1 cellular context compared by ENCODE assay signal in the genomic region with DNA sequence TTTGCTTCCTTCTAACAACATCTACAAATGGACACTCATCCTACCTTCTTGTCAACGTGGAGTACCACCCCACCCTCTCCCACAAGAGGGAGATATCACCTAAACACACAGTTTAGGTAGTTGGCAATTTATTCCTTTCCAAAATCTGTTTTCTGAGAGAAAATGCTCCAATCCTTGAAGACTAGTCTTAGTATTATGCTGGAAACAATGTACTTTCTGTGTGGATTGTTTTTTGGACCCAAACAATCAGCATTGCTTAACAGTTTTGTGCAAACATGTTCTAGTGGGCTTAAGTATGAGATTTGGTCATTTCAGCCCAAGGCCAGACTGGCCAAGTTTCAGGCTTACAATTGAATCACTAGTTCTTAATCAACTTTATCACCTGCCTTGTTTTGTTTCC.
TF ChIP-seq lines count a peak whose summit lies in the region.

No MANE protein-coding gene starts in this region.

TF ChIP-seq in HepG2, 621 proteins besides CTCF, POLR2A, EP300 and RAD21 (continued from another document and continues in another):
- TF ChIP-seq, protein P1, sequence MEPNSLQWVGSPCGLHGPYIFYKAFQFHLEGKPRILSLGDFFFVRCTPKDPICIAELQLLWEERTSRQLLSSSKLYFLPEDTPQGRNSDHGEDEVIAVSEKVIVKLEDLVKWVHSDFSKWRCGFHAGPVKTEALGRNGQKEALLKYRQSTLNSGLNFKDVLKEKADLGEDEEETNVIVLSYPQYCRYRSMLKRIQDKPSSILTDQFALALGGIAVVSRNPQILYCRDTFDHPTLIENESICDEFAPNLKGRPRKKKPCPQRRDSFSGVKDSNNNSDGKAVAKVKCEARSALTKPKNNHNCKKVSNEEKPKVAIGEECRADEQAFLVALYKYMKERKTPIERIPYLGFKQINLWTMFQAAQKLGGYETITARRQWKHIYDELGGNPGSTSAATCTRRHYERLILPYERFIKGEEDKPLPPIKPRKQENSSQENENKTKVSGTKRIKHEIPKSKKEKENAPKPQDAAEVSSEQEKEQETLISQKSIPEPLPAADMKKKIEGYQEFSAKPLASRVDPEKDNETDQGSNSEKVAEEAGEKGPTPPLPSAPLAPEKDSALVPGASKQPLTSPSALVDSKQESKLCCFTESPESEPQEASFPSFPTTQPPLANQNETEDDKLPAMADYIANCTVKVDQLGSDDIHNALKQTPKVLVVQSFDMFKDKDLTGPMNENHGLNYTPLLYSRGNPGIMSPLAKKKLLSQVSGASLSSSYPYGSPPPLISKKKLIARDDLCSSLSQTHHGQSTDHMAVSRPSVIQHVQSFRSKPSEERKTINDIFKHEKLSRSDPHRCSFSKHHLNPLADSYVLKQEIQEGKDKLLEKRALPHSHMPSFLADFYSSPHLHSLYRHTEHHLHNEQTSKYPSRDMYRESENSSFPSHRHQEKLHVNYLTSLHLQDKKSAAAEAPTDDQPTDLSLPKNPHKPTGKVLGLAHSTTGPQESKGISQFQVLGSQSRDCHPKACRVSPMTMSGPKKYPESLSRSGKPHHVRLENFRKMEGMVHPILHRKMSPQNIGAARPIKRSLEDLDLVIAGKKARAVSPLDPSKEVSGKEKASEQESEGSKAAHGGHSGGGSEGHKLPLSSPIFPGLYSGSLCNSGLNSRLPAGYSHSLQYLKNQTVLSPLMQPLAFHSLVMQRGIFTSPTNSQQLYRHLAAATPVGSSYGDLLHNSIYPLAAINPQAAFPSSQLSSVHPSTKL (CRISPR knock-in tag; IDR thresholded peaks at IDR 0.05), result peak; percentile 70; the same call in 1 of the 2 replicates
- TF ChIP-seq, protein P2, sequence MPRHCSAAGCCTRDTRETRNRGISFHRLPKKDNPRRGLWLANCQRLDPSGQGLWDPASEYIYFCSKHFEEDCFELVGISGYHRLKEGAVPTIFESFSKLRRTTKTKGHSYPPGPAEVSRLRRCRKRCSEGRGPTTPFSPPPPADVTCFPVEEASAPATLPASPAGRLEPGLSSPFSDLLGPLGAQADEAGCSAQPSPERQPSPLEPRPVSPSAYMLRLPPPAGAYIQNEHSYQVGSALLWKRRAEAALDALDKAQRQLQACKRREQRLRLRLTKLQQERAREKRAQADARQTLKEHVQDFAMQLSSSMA (CRISPR knock-in tag; IDR thresholded peaks at IDR 0.05), result no peak
- TF ChIP-seq BCL6 (CRISPR knock-in tag; IDR thresholded peaks at IDR 0.05), result peak; percentile 80
- TF ChIP-seq, protein P3, sequence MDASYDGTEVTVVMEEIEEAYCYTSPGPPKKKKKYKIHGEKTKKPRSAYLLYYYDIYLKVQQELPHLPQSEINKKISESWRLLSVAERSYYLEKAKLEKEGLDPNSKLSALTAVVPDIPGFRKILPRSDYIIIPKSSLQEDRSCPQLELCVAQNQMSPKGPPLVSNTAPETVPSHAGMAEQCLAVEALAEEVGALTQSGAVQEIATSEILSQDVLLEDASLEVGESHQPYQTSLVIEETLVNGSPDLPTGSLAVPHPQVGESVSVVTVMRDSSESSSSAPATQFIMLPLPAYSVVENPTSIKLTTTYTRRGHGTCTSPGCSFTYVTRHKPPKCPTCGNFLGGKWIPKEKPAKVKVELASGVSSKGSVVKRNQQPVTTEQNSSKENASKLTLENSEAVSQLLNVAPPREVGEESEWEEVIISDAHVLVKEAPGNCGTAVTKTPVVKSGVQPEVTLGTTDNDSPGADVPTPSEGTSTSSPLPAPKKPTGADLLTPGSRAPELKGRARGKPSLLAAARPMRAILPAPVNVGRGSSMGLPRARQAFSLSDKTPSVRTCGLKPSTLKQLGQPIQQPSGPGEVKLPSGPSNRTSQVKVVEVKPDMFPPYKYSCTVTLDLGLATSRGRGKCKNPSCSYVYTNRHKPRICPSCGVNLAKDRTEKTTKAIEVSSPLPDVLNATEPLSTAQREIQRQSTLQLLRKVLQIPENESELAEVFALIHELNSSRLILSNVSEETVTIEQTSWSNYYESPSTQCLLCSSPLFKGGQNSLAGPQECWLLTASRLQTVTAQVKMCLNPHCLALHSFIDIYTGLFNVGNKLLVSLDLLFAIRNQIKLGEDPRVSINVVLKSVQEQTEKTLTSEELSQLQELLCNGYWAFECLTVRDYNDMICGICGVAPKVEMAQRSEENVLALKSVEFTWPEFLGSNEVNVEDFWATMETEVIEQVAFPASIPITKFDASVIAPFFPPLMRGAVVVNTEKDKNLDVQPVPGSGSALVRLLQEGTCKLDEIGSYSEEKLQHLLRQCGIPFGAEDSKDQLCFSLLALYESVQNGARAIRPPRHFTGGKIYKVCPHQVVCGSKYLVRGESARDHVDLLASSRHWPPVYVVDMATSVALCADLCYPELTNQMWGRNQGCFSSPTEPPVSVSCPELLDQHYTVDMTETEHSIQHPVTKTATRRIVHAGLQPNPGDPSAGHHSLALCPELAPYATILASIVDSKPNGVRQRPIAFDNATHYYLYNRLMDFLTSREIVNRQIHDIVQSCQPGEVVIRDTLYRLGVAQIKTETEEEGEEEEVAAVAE (CRISPR knock-in tag; IDR thresholded peaks at IDR 0.05; ENCODE audit: borderline replicate concordance), result no peak
- TF ChIP-seq, protein P4, sequence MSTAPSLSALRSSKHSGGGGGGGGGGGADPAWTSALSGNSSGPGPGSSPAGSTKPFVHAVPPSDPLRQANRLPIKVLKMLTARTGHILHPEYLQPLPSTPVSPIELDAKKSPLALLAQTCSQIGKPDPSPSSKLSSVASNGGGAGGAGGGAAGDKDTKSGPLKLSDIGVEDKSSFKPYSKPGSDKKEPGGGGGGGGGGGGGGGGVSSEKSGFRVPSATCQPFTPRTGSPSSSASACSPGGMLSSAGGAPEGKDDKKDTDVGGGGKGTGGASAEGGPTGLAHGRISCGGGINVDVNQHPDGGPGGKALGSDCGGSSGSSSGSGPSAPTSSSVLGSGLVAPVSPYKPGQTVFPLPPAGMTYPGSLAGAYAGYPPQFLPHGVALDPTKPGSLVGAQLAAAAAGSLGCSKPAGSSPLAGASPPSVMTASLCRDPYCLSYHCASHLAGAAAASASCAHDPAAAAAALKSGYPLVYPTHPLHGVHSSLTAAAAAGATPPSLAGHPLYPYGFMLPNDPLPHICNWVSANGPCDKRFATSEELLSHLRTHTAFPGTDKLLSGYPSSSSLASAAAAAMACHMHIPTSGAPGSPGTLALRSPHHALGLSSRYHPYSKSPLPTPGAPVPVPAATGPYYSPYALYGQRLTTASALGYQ (CRISPR knock-in tag; IDR thresholded peaks at IDR 0.05), result no peak
- TF ChIP-seq, protein P5, sequence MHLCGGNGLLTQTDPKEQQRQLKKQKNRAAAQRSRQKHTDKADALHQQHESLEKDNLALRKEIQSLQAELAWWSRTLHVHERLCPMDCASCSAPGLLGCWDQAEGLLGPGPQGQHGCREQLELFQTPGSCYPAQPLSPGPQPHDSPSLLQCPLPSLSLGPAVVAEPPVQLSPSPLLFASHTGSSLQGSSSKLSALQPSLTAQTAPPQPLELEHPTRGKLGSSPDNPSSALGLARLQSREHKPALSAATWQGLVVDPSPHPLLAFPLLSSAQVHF (CRISPR knock-in tag; IDR thresholded peaks at IDR 0.05), result no peak
- TF ChIP-seq, protein P6, sequence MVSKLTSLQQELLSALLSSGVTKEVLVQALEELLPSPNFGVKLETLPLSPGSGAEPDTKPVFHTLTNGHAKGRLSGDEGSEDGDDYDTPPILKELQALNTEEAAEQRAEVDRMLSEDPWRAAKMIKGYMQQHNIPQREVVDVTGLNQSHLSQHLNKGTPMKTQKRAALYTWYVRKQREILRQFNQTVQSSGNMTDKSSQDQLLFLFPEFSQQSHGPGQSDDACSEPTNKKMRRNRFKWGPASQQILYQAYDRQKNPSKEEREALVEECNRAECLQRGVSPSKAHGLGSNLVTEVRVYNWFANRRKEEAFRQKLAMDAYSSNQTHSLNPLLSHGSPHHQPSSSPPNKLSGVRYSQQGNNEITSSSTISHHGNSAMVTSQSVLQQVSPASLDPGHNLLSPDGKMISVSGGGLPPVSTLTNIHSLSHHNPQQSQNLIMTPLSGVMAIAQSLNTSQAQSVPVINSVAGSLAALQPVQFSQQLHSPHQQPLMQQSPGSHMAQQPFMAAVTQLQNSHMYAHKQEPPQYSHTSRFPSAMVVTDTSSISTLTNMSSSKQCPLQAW (CRISPR knock-in tag; IDR thresholded peaks at IDR 0.05), result no peak
- no peak for TF ChIP-seq RFX1 (IDR thresholded peaks at IDR 0.05)
- TF ChIP-seq, protein P7, sequence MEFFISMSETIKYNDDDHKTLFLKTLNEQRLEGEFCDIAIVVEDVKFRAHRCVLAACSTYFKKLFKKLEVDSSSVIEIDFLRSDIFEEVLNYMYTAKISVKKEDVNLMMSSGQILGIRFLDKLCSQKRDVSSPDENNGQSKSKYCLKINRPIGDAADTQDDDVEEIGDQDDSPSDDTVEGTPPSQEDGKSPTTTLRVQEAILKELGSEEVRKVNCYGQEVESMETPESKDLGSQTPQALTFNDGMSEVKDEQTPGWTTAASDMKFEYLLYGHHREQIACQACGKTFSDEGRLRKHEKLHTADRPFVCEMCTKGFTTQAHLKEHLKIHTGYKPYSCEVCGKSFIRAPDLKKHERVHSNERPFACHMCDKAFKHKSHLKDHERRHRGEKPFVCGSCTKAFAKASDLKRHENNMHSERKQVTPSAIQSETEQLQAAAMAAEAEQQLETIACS (CRISPR knock-in tag; IDR thresholded peaks at IDR 0.05), result no peak
- no peak for TF ChIP-seq GABPA (IDR thresholded peaks at IDR 0.05; ENCODE audit: low read depth, low read length)
- TF ChIP-seq GABPA (CRISPR knock-in tag; IDR thresholded peaks at IDR 0.05; ENCODE audit: low read depth), result no peak
- TF ChIP-seq, protein P8, sequence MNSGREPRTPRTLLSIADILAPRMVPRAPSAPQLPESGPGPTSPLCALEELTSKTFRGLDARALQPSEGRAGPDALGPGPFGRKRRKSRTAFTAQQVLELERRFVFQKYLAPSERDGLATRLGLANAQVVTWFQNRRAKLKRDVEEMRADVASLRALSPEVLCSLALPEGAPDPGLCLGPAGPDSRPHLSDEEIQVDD (CRISPR knock-in tag; IDR thresholded peaks at IDR 0.05; ENCODE audit: borderline replicate concordance), result no peak
- TF ChIP-seq ZNF567 (CRISPR knock-in tag; IDR thresholded peaks at IDR 0.05; ENCODE audit: borderline replicate concordance), result no peak
- no peak for TF ChIP-seq ZNF256 (CRISPR knock-in tag; conservative IDR thresholded peaks at IDR 0.05)
- TF ChIP-seq HDAC1 (CRISPR knock-in tag; IDR thresholded peaks at IDR 0.05), result peak; percentile 42; the same call in 1 of the 2 replicates
- TF ChIP-seq NFATC3 (CRISPR knock-in tag; IDR thresholded peaks at IDR 0.05), result no peak
- TF ChIP-seq, protein P9, sequence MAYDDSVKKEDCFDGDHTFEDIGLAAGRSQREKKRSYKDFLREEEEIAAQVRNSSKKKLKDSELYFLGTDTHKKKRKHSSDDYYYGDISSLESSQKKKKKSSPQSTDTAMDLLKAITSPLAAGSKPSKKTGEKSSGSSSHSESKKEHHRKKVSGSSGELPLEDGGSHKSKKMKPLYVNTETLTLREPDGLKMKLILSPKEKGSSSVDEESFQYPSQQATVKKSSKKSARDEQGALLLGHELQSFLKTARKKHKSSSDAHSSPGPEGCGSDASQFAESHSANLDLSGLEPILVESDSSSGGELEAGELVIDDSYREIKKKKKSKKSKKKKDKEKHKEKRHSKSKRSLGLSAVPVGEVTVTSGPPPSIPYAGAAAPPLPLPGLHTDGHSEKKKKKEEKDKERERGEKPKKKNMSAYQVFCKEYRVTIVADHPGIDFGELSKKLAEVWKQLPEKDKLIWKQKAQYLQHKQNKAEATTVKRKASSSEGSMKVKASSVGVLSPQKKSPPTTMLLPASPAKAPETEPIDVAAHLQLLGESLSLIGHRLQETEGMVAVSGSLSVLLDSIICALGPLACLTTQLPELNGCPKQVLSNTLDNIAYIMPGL (CRISPR knock-in tag; IDR thresholded peaks at IDR 0.05; ENCODE audit: borderline replicate concordance in 1 of 2, low read depth in 1 of 2), result no peak
- no peak for TF ChIP-seq JUN (CRISPR knock-in tag; IDR thresholded peaks at IDR 0.05)
- no peak for TF ChIP-seq KLF16 (CRISPR knock-in tag; IDR thresholded peaks at IDR 0.05)
- TF ChIP-seq, protein P10, sequence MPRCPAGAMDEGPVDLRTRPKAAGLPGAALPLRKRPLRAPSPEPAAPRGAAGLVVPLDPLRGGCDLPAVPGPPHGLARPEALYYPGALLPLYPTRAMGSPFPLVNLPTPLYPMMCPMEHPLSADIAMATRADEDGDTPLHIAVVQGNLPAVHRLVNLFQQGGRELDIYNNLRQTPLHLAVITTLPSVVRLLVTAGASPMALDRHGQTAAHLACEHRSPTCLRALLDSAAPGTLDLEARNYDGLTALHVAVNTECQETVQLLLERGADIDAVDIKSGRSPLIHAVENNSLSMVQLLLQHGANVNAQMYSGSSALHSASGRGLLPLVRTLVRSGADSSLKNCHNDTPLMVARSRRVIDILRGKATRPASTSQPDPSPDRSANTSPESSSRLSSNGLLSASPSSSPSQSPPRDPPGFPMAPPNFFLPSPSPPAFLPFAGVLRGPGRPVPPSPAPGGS (CRISPR knock-in tag; IDR thresholded peaks at IDR 0.05), result no peak
- no peak for TF ChIP-seq ZNF260 (CRISPR knock-in tag; IDR thresholded peaks at IDR 0.05; ENCODE audit: borderline replicate concordance, low read depth)
- no peak for TF ChIP-seq MXI1 (IDR thresholded peaks at IDR 0.05; ENCODE audit: borderline replicate concordance, low read depth, low read length)
- TF ChIP-seq, protein P11, sequence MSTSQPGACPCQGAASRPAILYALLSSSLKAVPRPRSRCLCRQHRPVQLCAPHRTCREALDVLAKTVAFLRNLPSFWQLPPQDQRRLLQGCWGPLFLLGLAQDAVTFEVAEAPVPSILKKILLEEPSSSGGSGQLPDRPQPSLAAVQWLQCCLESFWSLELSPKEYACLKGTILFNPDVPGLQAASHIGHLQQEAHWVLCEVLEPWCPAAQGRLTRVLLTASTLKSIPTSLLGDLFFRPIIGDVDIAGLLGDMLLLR (CRISPR knock-in tag; IDR thresholded peaks at IDR 0.05), result no peak
- no peak for TF ChIP-seq ZNF264 (CRISPR knock-in tag; IDR thresholded peaks at IDR 0.05)
- TF ChIP-seq ZEB1 (IDR thresholded peaks at IDR 0.05; ENCODE audit: insufficient replicate concordance, low read depth), result peak; percentile 38
- TF ChIP-seq U2AF2 (IDR thresholded peaks at IDR 0.05; ENCODE audit: low read depth, low read length), result no peak
- no peak for TF ChIP-seq ZNF530 (CRISPR knock-in tag; IDR thresholded peaks at IDR 0.05; ENCODE audit: low read depth)
- no peak for TF ChIP-seq ZNF12 (CRISPR knock-in tag; IDR thresholded peaks at IDR 0.05)
- TF ChIP-seq, protein P12, sequence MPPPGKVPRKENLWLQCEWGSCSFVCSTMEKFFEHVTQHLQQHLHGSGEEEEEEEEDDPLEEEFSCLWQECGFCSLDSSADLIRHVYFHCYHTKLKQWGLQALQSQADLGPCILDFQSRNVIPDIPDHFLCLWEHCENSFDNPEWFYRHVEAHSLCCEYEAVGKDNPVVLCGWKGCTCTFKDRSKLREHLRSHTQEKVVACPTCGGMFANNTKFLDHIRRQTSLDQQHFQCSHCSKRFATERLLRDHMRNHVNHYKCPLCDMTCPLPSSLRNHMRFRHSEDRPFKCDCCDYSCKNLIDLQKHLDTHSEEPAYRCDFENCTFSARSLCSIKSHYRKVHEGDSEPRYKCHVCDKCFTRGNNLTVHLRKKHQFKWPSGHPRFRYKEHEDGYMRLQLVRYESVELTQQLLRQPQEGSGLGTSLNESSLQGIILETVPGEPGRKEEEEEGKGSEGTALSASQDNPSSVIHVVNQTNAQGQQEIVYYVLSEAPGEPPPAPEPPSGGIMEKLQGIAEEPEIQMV (CRISPR knock-in tag; IDR thresholded peaks at IDR 0.05; ENCODE audit: low read depth), result no peak
- TF ChIP-seq JUND (CRISPR knock-in tag; IDR thresholded peaks at IDR 0.05), result no peak
- no peak for TF ChIP-seq ZBTB8A (CRISPR knock-in tag; IDR thresholded peaks at IDR 0.05; ENCODE audit: borderline replicate concordance, low read depth)
- TF ChIP-seq, protein P13, sequence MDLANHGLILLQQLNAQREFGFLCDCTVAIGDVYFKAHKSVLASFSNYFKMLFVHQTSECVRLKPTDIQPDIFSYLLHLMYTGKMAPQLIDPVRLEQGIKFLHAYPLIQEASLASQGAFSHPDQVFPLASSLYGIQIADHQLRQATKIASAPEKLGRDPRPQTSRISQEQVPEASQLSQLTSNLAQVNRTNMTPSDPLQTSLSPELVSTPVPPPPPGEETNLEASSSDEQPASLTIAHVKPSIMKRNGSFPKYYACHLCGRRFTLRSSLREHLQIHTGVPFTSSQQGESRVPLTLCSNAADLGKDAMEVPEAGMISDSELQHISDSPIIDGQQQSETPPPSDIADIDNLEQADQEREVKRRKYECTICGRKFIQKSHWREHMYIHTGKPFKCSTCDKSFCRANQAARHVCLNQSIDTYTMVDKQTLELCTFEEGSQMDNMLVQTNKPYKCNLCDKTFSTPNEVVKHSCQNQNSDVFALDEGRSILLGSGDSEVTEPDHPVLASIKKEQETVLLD (CRISPR knock-in tag; IDR thresholded peaks at IDR 0.05; ENCODE audit: low read depth), result no peak
